8 cellular contexts compared by ENCODE assay signal in genomic region chr1:116570358-116571214, GRCh38. TPM values are rescaled to one million over a fixed set of nuclear protein-coding genes. Genes with fewer than 3 reads are reported as not detected.
DNase-seq lines count a peak whose midpoint lies in the region; ATAC-seq, FAIRE-seq and TF ChIP-seq lines count a peak whose summit lies in the region.

TSS of gene CD58 (minus strand) at chr1:116571026. CDS start at chr1:116570972, 54 bp downstream.

- no peaks in the 10 kb centered on the region for H3K9me3 Mint-ChIP-seq in activated naive CD4-positive, alpha-beta T cell treated with anti-CD3 and anti-CD28 coated beads, Interleukin-2, amount 50 U/mL, for 72 hours
- peaks cover 4% of the 10 kb centered on the region for H3K9me3 Mint-ChIP-seq in glutamatergic neuron (ENCODE audit: unreplicated experiment)
- H3K9me3 Mint-ChIP-seq in osteocyte (ENCODE audit: unreplicated experiment) = no peaks in the 10 kb centered on the region

- H3K36me3 Mint-ChIP-seq in activated naive CD4-positive, alpha-beta T cell treated with anti-CD3 and anti-CD28 coated beads, Interleukin-2, amount 50 U/mL, for 72 hours = peaks cover 0 to 5% of the 10 kb centered on the region in 2 donors
- H3K36me3 Mint-ChIP-seq in glutamatergic neuron (ENCODE audit: unreplicated experiment) (no peaks in the 10 kb centered on the region), osteocyte (ENCODE audit: unreplicated experiment) (no peaks in the 10 kb centered on the region)

- H3K27ac ChIP-seq in thymus (ENCODE audit: low read depth) = peak within 1 kb of the TSS; percentile 84

- H3K27ac Mint-ChIP-seq in activated naive CD4-positive, alpha-beta T cell treated with anti-CD3 and anti-CD28 coated beads, Interleukin-2, amount 50 U/mL, for 72 hours = peak within 1 kb of the TSS; percentile 79 to 90
- H3K27ac Mint-ChIP-seq in glutamatergic neuron (ENCODE audit: unreplicated experiment) (peak within 1 kb of the TSS; percentile 65), osteocyte (ENCODE audit: unreplicated experiment) (peak within 1 kb of the TSS; percentile 85)

- WGBS in thymus = under 1% methylated on average over 90 of the region's 90 CpGs

- ATAC-seq in activated naive CD4-positive, alpha-beta T cell treated with anti-CD3 and anti-CD28 coated beads, Interleukin-2, amount 50 U/mL, for 72 hours = peak; percentile 84 to 88

- no peaks in the 10 kb centered on the region for H3K27me3 ChIP-seq in GM06990 (replicated peaks; ENCODE audit: control insufficient read depth, insufficient read depth, low read length)
- H3K27me3 ChIP-seq in thymus (ENCODE audit: control insufficient read depth, insufficient read depth) = no peaks in the 10 kb centered on the region

- H3K9me3 ChIP-seq in thymus (ENCODE audit: control insufficient read depth) = no peaks in the 10 kb centered on the region

- H3K36me3 ChIP-seq in GM06990 (ENCODE audit: control insufficient read depth, insufficient read depth, low read length) (no peaks in the 10 kb centered on the region), thymus (ENCODE audit: control insufficient read depth, insufficient read depth) (no peaks in the 10 kb centered on the region)

- DNase-seq in GM06990 (ENCODE audit: extremely low read depth, insufficient read length) = peak; percentile 96
- peak; percentile 79 for DNase-seq in H54 (ENCODE audit: insufficient read length, low spot score)
- DNase-seq in LoVo (ENCODE audit: low spot score) = peak; percentile 91
- peak; percentile 66 for DNase-seq in SKM-1 (lab: John Stamatoyannopoulos, UW; ENCODE audit: unreplicated experiment)
- peak; percentile 80 to 85 for DNase-seq in activated naive CD4-positive, alpha-beta T cell treated with anti-CD3 and anti-CD28 coated beads, Interleukin-2, amount 50 U/mL, for 72 hours (ENCODE audit: low spot score in 2 of 2)
- peak; percentile 85 for DNase-seq in glutamatergic neuron
- DNase-seq in osteocyte (ENCODE audit: extremely low spot score, unreplicated experiment) = peak; percentile 93

- H3K4me1 Mint-ChIP-seq in glutamatergic neuron (ENCODE audit: low read depth, unreplicated experiment) (peaks cover 35% of the 10 kb centered on the region), osteocyte (ENCODE audit: unreplicated experiment) (peaks cover 32% of the 10 kb centered on the region)

- TF ChIP-seq POLR2A in H54 (IDR thresholded peaks at IDR 0.05; ENCODE audit: low read depth, low read length) = peak; percentile 70

- peaks cover 4% of the 10 kb centered on the region for H3K27me3 Mint-ChIP-seq in glutamatergic neuron (ENCODE audit: unreplicated experiment)
- no peaks in the 10 kb centered on the region for H3K27me3 Mint-ChIP-seq in osteocyte (ENCODE audit: unreplicated experiment)

- TF ChIP-seq CTCF in GM06990 (IDR thresholded peaks at IDR 0.05; ENCODE audit: insufficient read depth, low read length, poor library complexity, severe bottlenecking) (peak; percentile 48), glutamatergic neuron (IDR thresholded peaks at IDR 0.05; ENCODE audit: partially characterized antibody, unreplicated experiment) (peak; percentile 65), osteocyte (IDR thresholded peaks at IDR 0.05) (peak; percentile 72)

- H3K4me3 ChIP-seq in GM06990 (replicated peaks; ENCODE audit: low read depth, low read length) (peak within 1 kb of the TSS; percentile 96), thymus (ENCODE audit: low read length) (peak within 1 kb of the TSS; percentile 80)

- H3K4me3 Mint-ChIP-seq in glutamatergic neuron (ENCODE audit: unreplicated experiment) (peak within 1 kb of the TSS; percentile 88), osteocyte (ENCODE audit: unreplicated experiment) (peak within 1 kb of the TSS; percentile 72)

- no peak for FAIRE-seq in H54 (lab: Jason Lieb, UNC)

- H3K4me1 ChIP-seq in thymus (ENCODE audit: control insufficient read depth, insufficient read depth, low read length) = peaks cover 19% of the 10 kb centered on the region

RNA-seq across cellular contexts. Expression of gene CD58, which starts in this region (rescaled TPM):
- 10 to 100 TPM in 1 of 2 donors, 1 to 10 TPM in 1; 8.3 to 12.7 TPM for total RNA-seq in activated naive CD4-positive, alpha-beta T cell treated with anti-CD3 and anti-CD28 coated beads, Interleukin-2, amount 50 U/mL, for 72 hours
- 8.0 TPM for total RNA-seq in glutamatergic neuron (ENCODE audit: unreplicated experiment)
- 11.0 and 11.1 TPM in 2 replicates for total RNA-seq in osteocyte
- polyA plus RNA-seq in thymus = 24.6 TPM

Comparison
In these comparisons a context has a peak if more than half of its experiments do, and no peak if none do; other contexts are left out.
1. Peak in every context shown above with its lines: DNase-seq, ATAC-seq, H3K4me3 ChIP-seq and H3K27ac ChIP-seq.